In genomic region chr21:44618504-44618903, GRCh38 we compare ENCODE assay signal across 10 cellular contexts. TPM values are rescaled to one million over a fixed set of nuclear protein-coding genes. Genes with fewer than 3 reads are reported as not detected.
DNase-seq lines count a peak whose midpoint lies in the region; ATAC-seq and TF ChIP-seq lines count a peak whose summit lies in the region.
"Had no signal": no experiment of that assay in that cellular context is flagged by ENCODE, and none has a peak within 500 bp of the region (broad histone marks: within the 10 kb centered on the region; RNA-seq: fewer than 3 reads in every experiment).

No MANE protein-coding gene starts in this region.

- H4K20me1 ChIP-seq in mammary epithelial cell (ENCODE audit: insufficient read depth, low read length) = no peaks in the 10 kb centered on the region

- H3K9me3 ChIP-seq in mammary epithelial cell (replicated peaks; ENCODE audit: insufficient read depth, low read length) = no peaks in the 10 kb centered on the region
- H3K9me3 ChIP-seq in WERI-Rb-1 (ENCODE audit: severe bottlenecking) = peaks cover 29% of the 10 kb centered on the region
- peaks cover 0 to 32% (median 4%) of the 10 kb centered on the region in 11 donors for H3K9me3 ChIP-seq in heart right ventricle
- H3K9me3 ChIP-seq in transverse colon = peaks cover 5 to 13% of the 10 kb centered on the region in 2 donors

- no peak overlapping the region for H3K27ac ChIP-seq in mammary epithelial cell (ENCODE audit: insufficient read depth, low read depth, low read length)
- no peak overlapping the region for H3K27ac ChIP-seq in WERI-Rb-1
- H3K27ac ChIP-seq in heart right ventricle = peak overlapping the region in 1 of 10 donors; percentile 71
- peak overlapping the region in 1 of 4 donors; percentile 3 for H3K27ac ChIP-seq in transverse colon
- H3K27ac ChIP-seq: KMS-11 had no signal

- peak in 5 of 8 donors; percentile 42 to 88 (median 61) for ATAC-seq in heart right ventricle
- no peak for ATAC-seq in GM21528 (IDR thresholded peaks at IDR 0.05; ENCODE audit: low FRiP score, unreplicated experiment)
- ATAC-seq in HG02623 (IDR thresholded peaks at IDR 0.05; ENCODE audit: unreplicated experiment) = no peak

- no peak for TF ChIP-seq POLR2A in transverse colon (IDR thresholded peaks at IDR 0.05)

- TF ChIP-seq CTCF in mammary epithelial cell (conservative IDR thresholded peaks at IDR 0.05 in 1 of 2, IDR thresholded peaks at IDR 0.05 in 1 of 2; ENCODE audit: extremely low read depth in 1 of 2, insufficient read depth in 1 of 2, low read depth in 1 of 2, low read length in 2 of 2) (no peak), WERI-Rb-1 (IDR thresholded peaks at IDR 0.05; ENCODE audit: low read depth, low read length) (peak; percentile 60), heart right ventricle (IDR thresholded peaks at IDR 0.05) (peak in 8 of 9 donors; percentile 8 to 52 (median 34)), transverse colon (IDR thresholded peaks at IDR 0.05) (peak in 1 of 5 experiments; percentile 25), nephron progenitor cell (IDR thresholded peaks at IDR 0.05) (no peak)

- no peak overlapping the region for H3K9ac ChIP-seq in mammary epithelial cell (ENCODE audit: insufficient read depth, low read length)
- H3K9ac ChIP-seq: KMS-11 had no signal

- intact Hi-C loops in mammary epithelial cell (cut with micrococcal nuclease) = no loop called here
- intact Hi-C loops in heart right ventricle (cut with DNase I) = loop anchor here in 1 of 10 donors (10.0 kb wide), 1 partner anchor 126 kb away; no protein-coding TSS in a partner anchor
- intact Hi-C loops in transverse colon (cut with DNase I; ENCODE audit: low total_unique reads) = no loop called here

- H2AFZ ChIP-seq in mammary epithelial cell (ENCODE audit: low read depth, low read length) = no peak overlapping the region

- H3K27me3 Mint-ChIP-seq in nephron progenitor cell (ENCODE audit: low read depth, poor library complexity) = peaks cover 4% of the 10 kb centered on the region

- H3K4me1 ChIP-seq in mammary epithelial cell (ENCODE audit: insufficient read depth, low read length) = peaks cover 15% of the 10 kb centered on the region
- H3K4me1 ChIP-seq in heart right ventricle = peaks cover 0 to 6% (median 0%) of the 10 kb centered on the region in 9 donors
- peaks cover 0 to 3% (median 0%) of the 10 kb centered on the region in 4 donors for H3K4me1 ChIP-seq in transverse colon

- H3K4me3 ChIP-seq in mammary epithelial cell (replicated peaks in 1 of 3; ENCODE audit: insufficient read depth in 1 of 3, low read depth in 2 of 3, low read length in 3 of 3) = no peak overlapping the region
- H3K4me3 ChIP-seq in WERI-Rb-1 (ENCODE audit: low read depth, low read length) = no peak overlapping the region
- H3K4me3 ChIP-seq in heart right ventricle = no peak overlapping the region
- no peak overlapping the region for H3K4me3 ChIP-seq in transverse colon

- H3K36me3 Mint-ChIP-seq in nephron progenitor cell (ENCODE audit: low read depth) = peaks cover 6% of the 10 kb centered on the region

- peak; percentile 21 to 68 for DNase-seq in T47D (ENCODE audit: low read depth in 1 of 2, low spot score in 1 of 2)
- DNase-seq in mammary epithelial cell = no peak
- DNase-seq in WERI-Rb-1 = peak; percentile 58
- DNase-seq in heart right ventricle = peak in 1 of 2 donors; percentile 39
- peak; percentile 22 for DNase-seq in transverse colon
- no peak for DNase-seq in nephron progenitor cell

- dilution Hi-C loops in mammary epithelial cell (cut with HindIII; ENCODE audit: low sequenced_read_pairs) = no loop called here

- no peak overlapping the region for H3K27ac Mint-ChIP-seq in nephron progenitor cell

- H3K4me1 Mint-ChIP-seq in nephron progenitor cell = peaks cover 24% of the 10 kb centered on the region

- H3K27me3 ChIP-seq in mammary epithelial cell (ENCODE audit: insufficient read depth, low read length) (no peaks in the 10 kb centered on the region), WERI-Rb-1 (ENCODE audit: insufficient read depth, low read depth, severe bottlenecking) (no peaks in the 10 kb centered on the region), heart right ventricle (peaks cover 0 to 25% (median 3%) of the 10 kb centered on the region in 7 donors), transverse colon (no peaks in the 10 kb centered on the region)

- H3K4me2 ChIP-seq in mammary epithelial cell (ENCODE audit: insufficient read depth, low read depth, low read length) = no peak overlapping the region
- H3K4me2 ChIP-seq: KMS-11 had no signal

- H3K9me3 Mint-ChIP-seq in nephron progenitor cell = peaks cover 45% of the 10 kb centered on the region

- H3K4me3 Mint-ChIP-seq in nephron progenitor cell = no peak overlapping the region

- H3K36me3 ChIP-seq in mammary epithelial cell (ENCODE audit: insufficient read depth, low read length) (no peaks in the 10 kb centered on the region), WERI-Rb-1 (no peaks in the 10 kb centered on the region), heart right ventricle (no peaks in the 10 kb centered on the region), transverse colon (no peaks in the 10 kb centered on the region)

- 77% methylated on average over 3 of the region's 4 CpGs for WGBS in mammary epithelial cell (ENCODE audit: low coverage, missing lambda C conversion rate)
- 16 to 26% methylated on average over 4 of the region's 4 CpGs for WGBS in heart right ventricle, 2 donors
- WGBS in transverse colon (ENCODE audit: low coverage in 1 of 2), 2 donors = 39% methylated on average over 4 of the region's 4 CpGs; no CpG with 5 or more reads in 1 of the 2 donors

- CTCF ChIA-PET in mammary epithelial cell (lab: Charles Lee; ENCODE audit: low non-redundant PET) = interaction anchor here (0.6 kb wide), 1 partner anchor 135 kb away, joined by 3 read pairs; no protein-coding TSS in a partner anchor

- no peak for TF ChIP-seq EP300 in transverse colon (IDR thresholded peaks at IDR 0.05; ENCODE audit: low read depth)

- in situ Hi-C loops in T47D (cut with HindIII; ENCODE audit: low pct_unique_long_range_greater_than_20kb, low sequenced_read_pairs) = no loop called here
- in situ Hi-C loops in mammary epithelial cell (cut with MboI; ENCODE audit: low sequenced_read_pairs in 2 of 2) = no loop called here
- in situ Hi-C loops in transverse colon (cut with MboI; ENCODE audit: low pct_ligation_motif_present in 1 of 4, low pct_unique_long_range_greater_than_20kb in 1 of 4, low sequenced_read_pairs in 3 of 4) = no loop called here

- no peaks in the 10 kb centered on the region for H3K79me2 ChIP-seq in mammary epithelial cell (ENCODE audit: insufficient read depth, low read length)

- BruUV-seq in mammary epithelial cell (replicated peaks; lab: Mats Ljungman, UMichigan) = no TSS peak

RNA-seq across cellular contexts. Expression of gene KRTAP10-8, which starts 6.6 kb away (rescaled TPM):
- total RNA-seq in mammary epithelial cell (not detected), heart right ventricle (not detected), transverse colon (not detected)
- polyA plus RNA-seq in mammary epithelial cell (not detected), heart right ventricle (not detected)
- not detected for polyA minus RNA-seq in mammary epithelial cell
- total RNA-seq: pulmonary artery endothelial cell had no signal

RNA-seq across cellular contexts. Expression of gene KRTAP10-9, which starts 8.4 kb away (rescaled TPM):
- not detected for total RNA-seq in mammary epithelial cell
- polyA plus RNA-seq in mammary epithelial cell = not detected
- not detected for polyA minus RNA-seq in mammary epithelial cell
- not detected for total RNA-seq in heart right ventricle
- polyA plus RNA-seq in heart right ventricle = not detected
- total RNA-seq in transverse colon = not detected
- total RNA-seq: pulmonary artery endothelial cell had no signal

RNA-seq across cellular contexts. Expression of gene KRTAP10-7, which starts 18.1 kb away (rescaled TPM):
- not detected for total RNA-seq in mammary epithelial cell
- polyA plus RNA-seq in mammary epithelial cell = not detected
- polyA minus RNA-seq in mammary epithelial cell = not detected
- total RNA-seq in heart right ventricle = not detected
- not detected for polyA plus RNA-seq in heart right ventricle
- total RNA-seq in transverse colon = not detected
- total RNA-seq: pulmonary artery endothelial cell had no signal

RNA-seq across cellular contexts. Expression of gene KRTAP10-10, which starts 18.7 kb away (rescaled TPM):
- total RNA-seq in mammary epithelial cell (not detected), heart right ventricle (not detected), transverse colon (not detected)
- polyA plus RNA-seq in mammary epithelial cell (not detected), heart right ventricle (not detected)
- not detected for polyA minus RNA-seq in mammary epithelial cell
- total RNA-seq: pulmonary artery endothelial cell had no signal

RNA-seq across cellular contexts. Expression of gene KRTAP10-6, which starts 26.2 kb away (rescaled TPM):
- total RNA-seq in mammary epithelial cell = not detected
- not detected for polyA plus RNA-seq in mammary epithelial cell
- polyA minus RNA-seq in mammary epithelial cell = not detected
- total RNA-seq in heart right ventricle = not detected
- polyA plus RNA-seq in heart right ventricle = not detected
- not detected for total RNA-seq in transverse colon
- total RNA-seq: pulmonary artery endothelial cell had no signal

Comparison
In these comparisons a context has a peak if more than half of its experiments do, and no peak if none do; other contexts are left out.
1. DNase-seq: peak in T47D (2 of 2), WERI-Rb-1 (single experiment) and transverse colon (single experiment); none in mammary epithelial cell (single experiment) and nephron progenitor cell (single experiment).
2. CTCF ChIP-seq: peak in WERI-Rb-1 (single experiment) and heart right ventricle (8 of 9); none in mammary epithelial cell (0 of 2) and nephron progenitor cell (single experiment).
3. ATAC-seq: peak in heart right ventricle (5 of 8); none in GM21528 (single experiment) and HG02623 (single experiment).